8 cellular contexts compared by ENCODE assay signal in genomic region chr11:78564037-78564888, GRCh38.
DNase-seq lines count a peak whose midpoint lies in the region; ATAC-seq lines count a peak whose summit lies in the region.

No MANE protein-coding gene starts in this region.

- peak; percentile 29 for DNase-seq in stimulated activated CD4-positive, alpha-beta T cell treated with anti-CD3 and anti-CD28 coated beads, Interleukin-15, amount 100 ng/mL, for 24 hours
- DNase-seq in stimulated activated CD4-positive, alpha-beta T cell treated with anti-CD3 and anti-CD28 coated beads, Interleukin-4, amount 100 ng/mL, for 4 hours, result no peak
- peak; percentile 60 for DNase-seq in NOMO-1 treated with DMSO at 0.1 percent for 48 hours (lab: John Stamatoyannopoulos, UW; ENCODE audit: unreplicated experiment)
- DNase-seq in amniotic stem cell (lab: John Stamatoyannopoulos, UW), result peak; percentile 27
- peak; percentile 16 for DNase-seq in hepatic stellate cell (ENCODE audit: low spot score)
- DNase-seq in smooth muscle cell of the brain vasculature (ENCODE audit: low read depth, low spot score), result peak; percentile 69
- no peak for DNase-seq in cerebellar nuclear complex (lab: John Stamatoyannopoulos, UW)

- peak; percentile 71 for ATAC-seq in HG03175 (IDR thresholded peaks at IDR 0.05; ENCODE audit: unreplicated experiment)

Comparison
In these comparisons a context has a peak if more than half of its experiments do, and no peak if none do; other contexts are left out.
1. DNase-seq: peak in stimulated activated CD4-positive, alpha-beta T cell treated with anti-CD3 and anti-CD28 coated beads, Interleukin-15, amount 100 ng/mL, for 24 hours (single experiment), NOMO-1 treated with DMSO at 0.1 percent for 48 hours (single experiment), amniotic stem cell (single experiment), hepatic stellate cell (single experiment) and smooth muscle cell of the brain vasculature (single experiment); none in stimulated activated CD4-positive, alpha-beta T cell treated with anti-CD3 and anti-CD28 coated beads, Interleukin-4, amount 100 ng/mL, for 4 hours (0 of 2) and cerebellar nuclear complex (0 of 2).